1 cellular context compared by ENCODE assay signal in the genomic region with DNA sequence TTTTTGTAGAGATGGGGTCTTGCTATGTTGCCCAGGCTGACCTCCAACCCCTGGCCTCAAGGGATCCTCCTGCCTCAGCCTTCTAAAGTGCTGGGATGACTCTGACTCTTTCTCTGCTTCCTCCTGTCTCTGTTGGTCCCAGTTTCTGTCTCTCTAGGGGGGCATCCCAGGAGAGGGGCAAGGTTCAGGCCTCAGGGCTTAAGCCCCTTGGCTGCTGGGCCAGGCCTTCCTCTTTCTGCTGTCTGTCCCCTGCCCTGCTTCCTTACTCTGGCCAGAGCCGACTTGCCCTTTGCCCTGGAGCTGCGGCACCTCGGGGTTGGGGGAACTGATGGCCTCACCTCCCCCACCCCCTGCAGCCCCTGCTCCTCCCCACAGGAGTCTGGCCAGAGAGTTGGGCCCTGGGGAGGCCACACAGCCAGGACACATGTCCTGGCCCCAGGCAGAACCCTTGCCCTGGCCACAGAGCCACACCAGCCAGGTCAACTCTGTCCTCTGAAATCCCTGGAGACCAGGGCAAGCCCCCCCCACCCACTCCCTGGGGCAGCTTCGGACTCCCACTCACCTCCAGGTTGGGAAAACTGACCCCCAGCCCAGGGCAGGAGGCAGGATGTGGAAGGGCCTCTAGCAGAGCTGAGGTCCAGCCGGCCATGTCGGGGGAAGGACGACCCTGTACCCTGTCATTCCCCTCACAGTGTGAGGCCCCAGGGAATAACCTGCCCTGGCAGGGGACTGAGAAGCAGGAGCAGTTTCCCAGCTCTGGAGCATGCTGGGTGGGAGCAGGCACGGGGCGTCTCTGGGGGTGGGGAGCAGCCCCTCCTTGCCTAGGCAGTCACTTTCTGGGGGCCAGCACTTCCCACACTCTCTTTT.
A peak's percentile ranks its signal among the peaks of the same experiment; 100 is the strongest.
TF ChIP-seq lines count a peak whose summit lies in the region.

No MANE protein-coding gene starts in this region.

TF ChIP-seq in HepG2, 621 proteins besides CTCF, POLR2A, EP300 and RAD21 (continued from another document and continues in another):
- TF ChIP-seq SMARCC2 (IDR thresholded peaks at IDR 0.05) (no peak), FOXK1 (CRISPR knock-in tag; IDR thresholded peaks at IDR 0.05; ENCODE audit: borderline replicate concordance, low read depth) (peak; percentile 36; the same call in 1 of the 2 replicates), MIER2 (CRISPR knock-in tag; IDR thresholded peaks at IDR 0.05) (0 out of 2 replicates have a peak, but pooled peaks have one; percentile 30), ZNF557 (CRISPR knock-in tag; IDR thresholded peaks at IDR 0.05) (no peak), ARID2 (CRISPR knock-in tag; IDR thresholded peaks at IDR 0.05; ENCODE audit: borderline replicate concordance) (no peak), HOXA9 (CRISPR knock-in tag; IDR thresholded peaks at IDR 0.05; ENCODE audit: borderline replicate concordance) (no peak), ZBTB21 (CRISPR knock-in tag; IDR thresholded peaks at IDR 0.05) (no peak), ISL2 (CRISPR knock-in tag; IDR thresholded peaks at IDR 0.05) (0 out of 2 replicates have a peak, but pooled peaks have one; percentile 30), SMARCE1 (IDR thresholded peaks at IDR 0.05; ENCODE audit: borderline replicate concordance) (no peak), ZNF629 (CRISPR knock-in tag; conservative IDR thresholded peaks at IDR 0.05) (no peak), RNF2 (conservative IDR thresholded peaks at IDR 0.05; ENCODE audit: low read depth) (no peak), NBN (conservative IDR thresholded peaks at IDR 0.05) (no peak), ZNF274 (CRISPR knock-in tag; IDR thresholded peaks at IDR 0.05) (no peak), SOX5 (CRISPR knock-in tag; IDR thresholded peaks at IDR 0.05; ENCODE audit: borderline replicate concordance) (peak; percentile 44; the same call in 1 of the 2 replicates), NR2C2 (CRISPR knock-in tag; IDR thresholded peaks at IDR 0.05; ENCODE audit: borderline replicate concordance) (peak; percentile 83), CCDC6 (CRISPR knock-in tag; IDR thresholded peaks at IDR 0.05) (no peak), ZNF3 (CRISPR knock-in tag; IDR thresholded peaks at IDR 0.05) (no peak), ZNF383 (CRISPR knock-in tag; IDR thresholded peaks at IDR 0.05; ENCODE audit: borderline replicate concordance) (no peak), RARA (CRISPR knock-in tag; IDR thresholded peaks at IDR 0.05) (peak; percentile 64), NPAS2 (CRISPR knock-in tag; IDR thresholded peaks at IDR 0.05; ENCODE audit: borderline replicate concordance) (no peak), XRCC5 (optimal IDR thresholded peaks at IDR 0.05; ENCODE audit: low read length) (no peak), ZNF34 (CRISPR knock-in tag; IDR thresholded peaks at IDR 0.05; ENCODE audit: borderline replicate concordance) (no peak), HHEX (CRISPR knock-in tag; IDR thresholded peaks at IDR 0.05) (no peak), RFX5 (IDR thresholded peaks at IDR 0.05; ENCODE audit: low read depth, low read length) (no peak), SIN3B (IDR thresholded peaks at IDR 0.05; ENCODE audit: low read length) (no peak), ELF4 (CRISPR knock-in tag; IDR thresholded peaks at IDR 0.05; ENCODE audit: borderline replicate concordance) (no peak), CREM (IDR thresholded peaks at IDR 0.05) (peak; percentile 51; the same call in 1 of the 2 replicates), CREM (CRISPR knock-in tag; IDR thresholded peaks at IDR 0.05) (no peak), ZNF766 (CRISPR knock-in tag; IDR thresholded peaks at IDR 0.05; ENCODE audit: borderline replicate concordance) (no peak), IRF2 (CRISPR knock-in tag; IDR thresholded peaks at IDR 0.05) (no peak), ZNF331 (CRISPR knock-in tag; IDR thresholded peaks at IDR 0.05) (peak; percentile 69), MYC (CRISPR knock-in tag; IDR thresholded peaks at IDR 0.05; ENCODE audit: borderline replicate concordance) (peak; percentile 82; the same call in 1 of the 2 replicates), BRCA1 (CRISPR knock-in tag; IDR thresholded peaks at IDR 0.05) (no peak), YEATS2 (CRISPR knock-in tag; IDR thresholded peaks at IDR 0.05; ENCODE audit: borderline replicate concordance) (no peak), CEBPB (IDR thresholded peaks at IDR 0.05; ENCODE audit: borderline replicate concordance, low read depth, low read length) (no peak), GATA4 (IDR thresholded peaks at IDR 0.05; ENCODE audit: borderline replicate concordance, low read depth) (no peak), PAWR (CRISPR knock-in tag; IDR thresholded peaks at IDR 0.05; ENCODE audit: borderline replicate concordance) (no peak), ZSCAN12 (CRISPR knock-in tag; IDR thresholded peaks at IDR 0.05) (no peak), ZFAT (CRISPR knock-in tag; conservative IDR thresholded peaks at IDR 0.05) (no peak)
- TF ChIP-seq, protein P1, sequence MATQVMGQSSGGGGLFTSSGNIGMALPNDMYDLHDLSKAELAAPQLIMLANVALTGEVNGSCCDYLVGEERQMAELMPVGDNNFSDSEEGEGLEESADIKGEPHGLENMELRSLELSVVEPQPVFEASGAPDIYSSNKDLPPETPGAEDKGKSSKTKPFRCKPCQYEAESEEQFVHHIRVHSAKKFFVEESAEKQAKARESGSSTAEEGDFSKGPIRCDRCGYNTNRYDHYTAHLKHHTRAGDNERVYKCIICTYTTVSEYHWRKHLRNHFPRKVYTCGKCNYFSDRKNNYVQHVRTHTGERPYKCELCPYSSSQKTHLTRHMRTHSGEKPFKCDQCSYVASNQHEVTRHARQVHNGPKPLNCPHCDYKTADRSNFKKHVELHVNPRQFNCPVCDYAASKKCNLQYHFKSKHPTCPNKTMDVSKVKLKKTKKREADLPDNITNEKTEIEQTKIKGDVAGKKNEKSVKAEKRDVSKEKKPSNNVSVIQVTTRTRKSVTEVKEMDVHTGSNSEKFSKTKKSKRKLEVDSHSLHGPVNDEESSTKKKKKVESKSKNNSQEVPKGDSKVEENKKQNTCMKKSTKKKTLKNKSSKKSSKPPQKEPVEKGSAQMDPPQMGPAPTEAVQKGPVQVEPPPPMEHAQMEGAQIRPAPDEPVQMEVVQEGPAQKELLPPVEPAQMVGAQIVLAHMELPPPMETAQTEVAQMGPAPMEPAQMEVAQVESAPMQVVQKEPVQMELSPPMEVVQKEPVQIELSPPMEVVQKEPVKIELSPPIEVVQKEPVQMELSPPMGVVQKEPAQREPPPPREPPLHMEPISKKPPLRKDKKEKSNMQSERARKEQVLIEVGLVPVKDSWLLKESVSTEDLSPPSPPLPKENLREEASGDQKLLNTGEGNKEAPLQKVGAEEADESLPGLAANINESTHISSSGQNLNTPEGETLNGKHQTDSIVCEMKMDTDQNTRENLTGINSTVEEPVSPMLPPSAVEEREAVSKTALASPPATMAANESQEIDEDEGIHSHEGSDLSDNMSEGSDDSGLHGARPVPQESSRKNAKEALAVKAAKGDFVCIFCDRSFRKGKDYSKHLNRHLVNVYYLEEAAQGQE (IDR thresholded peaks at IDR 0.05; ENCODE audit: borderline replicate concordance in 1 of 2, low read depth in 1 of 2, low read length in 2 of 2): no peak
- TF ChIP-seq, protein P2, sequence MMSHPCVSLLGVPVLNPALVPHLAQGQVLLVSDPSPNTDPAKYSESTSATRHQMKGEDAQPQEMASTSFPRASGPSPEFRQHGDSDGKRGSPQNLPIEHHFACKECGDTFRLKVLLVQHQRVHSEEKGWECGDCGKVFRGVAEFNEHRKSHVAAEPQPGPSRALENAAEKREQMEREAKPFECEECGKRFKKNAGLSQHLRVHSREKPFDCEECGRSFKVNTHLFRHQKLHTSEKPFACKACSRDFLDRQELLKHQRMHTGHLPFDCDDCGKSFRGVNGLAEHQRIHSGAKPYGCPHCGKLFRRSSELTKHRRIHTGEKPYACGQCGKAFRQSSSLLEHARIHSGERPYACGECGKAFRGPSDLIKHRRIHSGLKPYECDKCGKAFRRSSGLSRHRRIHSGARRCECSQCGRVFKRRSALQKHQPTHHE (CRISPR knock-in tag; IDR thresholded peaks at IDR 0.05; ENCODE audit: borderline replicate concordance): no peak
- TF ChIP-seq, protein P3, sequence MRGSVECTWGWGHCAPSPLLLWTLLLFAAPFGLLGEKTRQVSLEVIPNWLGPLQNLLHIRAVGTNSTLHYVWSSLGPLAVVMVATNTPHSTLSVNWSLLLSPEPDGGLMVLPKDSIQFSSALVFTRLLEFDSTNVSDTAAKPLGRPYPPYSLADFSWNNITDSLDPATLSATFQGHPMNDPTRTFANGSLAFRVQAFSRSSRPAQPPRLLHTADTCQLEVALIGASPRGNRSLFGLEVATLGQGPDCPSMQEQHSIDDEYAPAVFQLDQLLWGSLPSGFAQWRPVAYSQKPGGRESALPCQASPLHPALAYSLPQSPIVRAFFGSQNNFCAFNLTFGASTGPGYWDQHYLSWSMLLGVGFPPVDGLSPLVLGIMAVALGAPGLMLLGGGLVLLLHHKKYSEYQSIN (CRISPR knock-in tag; IDR thresholded peaks at IDR 0.05; ENCODE audit: borderline replicate concordance): no peak
- TF ChIP-seq, protein P4, sequence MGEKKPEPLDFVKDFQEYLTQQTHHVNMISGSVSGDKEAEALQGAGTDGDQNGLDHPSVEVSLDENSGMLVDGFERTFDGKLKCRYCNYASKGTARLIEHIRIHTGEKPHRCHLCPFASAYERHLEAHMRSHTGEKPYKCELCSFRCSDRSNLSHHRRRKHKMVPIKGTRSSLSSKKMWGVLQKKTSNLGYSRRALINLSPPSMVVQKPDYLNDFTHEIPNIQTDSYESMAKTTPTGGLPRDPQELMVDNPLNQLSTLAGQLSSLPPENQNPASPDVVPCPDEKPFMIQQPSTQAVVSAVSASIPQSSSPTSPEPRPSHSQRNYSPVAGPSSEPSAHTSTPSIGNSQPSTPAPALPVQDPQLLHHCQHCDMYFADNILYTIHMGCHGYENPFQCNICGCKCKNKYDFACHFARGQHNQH (CRISPR knock-in tag; IDR thresholded peaks at IDR 0.05): no peak; the same call in 1 of the 2 replicates
- TF ChIP-seq, protein P5, sequence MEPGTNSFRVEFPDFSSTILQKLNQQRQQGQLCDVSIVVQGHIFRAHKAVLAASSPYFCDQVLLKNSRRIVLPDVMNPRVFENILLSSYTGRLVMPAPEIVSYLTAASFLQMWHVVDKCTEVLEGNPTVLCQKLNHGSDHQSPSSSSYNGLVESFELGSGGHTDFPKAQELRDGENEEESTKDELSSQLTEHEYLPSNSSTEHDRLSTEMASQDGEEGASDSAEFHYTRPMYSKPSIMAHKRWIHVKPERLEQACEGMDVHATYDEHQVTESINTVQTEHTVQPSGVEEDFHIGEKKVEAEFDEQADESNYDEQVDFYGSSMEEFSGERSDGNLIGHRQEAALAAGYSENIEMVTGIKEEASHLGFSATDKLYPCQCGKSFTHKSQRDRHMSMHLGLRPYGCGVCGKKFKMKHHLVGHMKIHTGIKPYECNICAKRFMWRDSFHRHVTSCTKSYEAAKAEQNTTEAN (CRISPR knock-in tag; conservative IDR thresholded peaks at IDR 0.05): no peak
- TF ChIP-seq, protein P6, sequence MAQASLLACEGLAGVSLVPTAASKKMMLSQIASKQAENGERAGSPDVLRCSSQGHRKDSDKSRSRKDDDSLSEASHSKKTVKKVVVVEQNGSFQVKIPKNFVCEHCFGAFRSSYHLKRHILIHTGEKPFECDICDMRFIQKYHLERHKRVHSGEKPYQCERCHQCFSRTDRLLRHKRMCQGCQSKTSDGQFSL (CRISPR knock-in tag; IDR thresholded peaks at IDR 0.05): peak; percentile 92
- TF ChIP-seq, protein P7, sequence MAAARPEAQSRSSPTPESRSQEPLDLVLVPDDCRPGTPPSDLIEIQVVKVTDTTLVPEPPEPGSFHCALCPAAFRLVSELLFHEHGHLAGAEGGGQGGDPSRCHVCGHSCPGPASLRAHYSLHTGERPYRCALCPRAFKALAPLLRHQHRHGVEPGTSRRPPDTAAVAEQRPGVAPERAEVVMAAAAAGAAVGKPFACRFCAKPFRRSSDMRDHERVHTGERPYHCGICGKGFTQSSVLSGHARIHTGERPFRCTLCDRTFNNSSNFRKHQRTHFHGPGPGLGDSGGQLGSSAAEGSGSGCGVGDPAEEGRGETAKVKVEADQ (CRISPR knock-in tag; IDR thresholded peaks at IDR 0.05; ENCODE audit: borderline replicate concordance): no peak
- TF ChIP-seq, protein P8, sequence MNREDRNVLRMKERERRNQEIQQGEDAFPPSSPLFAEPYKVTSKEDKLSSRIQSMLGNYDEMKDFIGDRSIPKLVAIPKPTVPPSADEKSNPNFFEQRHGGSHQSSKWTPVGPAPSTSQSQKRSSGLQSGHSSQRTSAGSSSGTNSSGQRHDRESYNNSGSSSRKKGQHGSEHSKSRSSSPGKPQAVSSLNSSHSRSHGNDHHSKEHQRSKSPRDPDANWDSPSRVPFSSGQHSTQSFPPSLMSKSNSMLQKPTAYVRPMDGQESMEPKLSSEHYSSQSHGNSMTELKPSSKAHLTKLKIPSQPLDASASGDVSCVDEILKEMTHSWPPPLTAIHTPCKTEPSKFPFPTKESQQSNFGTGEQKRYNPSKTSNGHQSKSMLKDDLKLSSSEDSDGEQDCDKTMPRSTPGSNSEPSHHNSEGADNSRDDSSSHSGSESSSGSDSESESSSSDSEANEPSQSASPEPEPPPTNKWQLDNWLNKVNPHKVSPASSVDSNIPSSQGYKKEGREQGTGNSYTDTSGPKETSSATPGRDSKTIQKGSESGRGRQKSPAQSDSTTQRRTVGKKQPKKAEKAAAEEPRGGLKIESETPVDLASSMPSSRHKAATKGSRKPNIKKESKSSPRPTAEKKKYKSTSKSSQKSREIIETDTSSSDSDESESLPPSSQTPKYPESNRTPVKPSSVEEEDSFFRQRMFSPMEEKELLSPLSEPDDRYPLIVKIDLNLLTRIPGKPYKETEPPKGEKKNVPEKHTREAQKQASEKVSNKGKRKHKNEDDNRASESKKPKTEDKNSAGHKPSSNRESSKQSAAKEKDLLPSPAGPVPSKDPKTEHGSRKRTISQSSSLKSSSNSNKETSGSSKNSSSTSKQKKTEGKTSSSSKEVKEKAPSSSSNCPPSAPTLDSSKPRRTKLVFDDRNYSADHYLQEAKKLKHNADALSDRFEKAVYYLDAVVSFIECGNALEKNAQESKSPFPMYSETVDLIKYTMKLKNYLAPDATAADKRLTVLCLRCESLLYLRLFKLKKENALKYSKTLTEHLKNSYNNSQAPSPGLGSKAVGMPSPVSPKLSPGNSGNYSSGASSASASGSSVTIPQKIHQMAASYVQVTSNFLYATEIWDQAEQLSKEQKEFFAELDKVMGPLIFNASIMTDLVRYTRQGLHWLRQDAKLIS (CRISPR knock-in tag; IDR thresholded peaks at IDR 0.05): 0 out of 2 replicates have a peak, but pooled peaks have one; percentile 54
- TF ChIP-seq, protein P9, sequence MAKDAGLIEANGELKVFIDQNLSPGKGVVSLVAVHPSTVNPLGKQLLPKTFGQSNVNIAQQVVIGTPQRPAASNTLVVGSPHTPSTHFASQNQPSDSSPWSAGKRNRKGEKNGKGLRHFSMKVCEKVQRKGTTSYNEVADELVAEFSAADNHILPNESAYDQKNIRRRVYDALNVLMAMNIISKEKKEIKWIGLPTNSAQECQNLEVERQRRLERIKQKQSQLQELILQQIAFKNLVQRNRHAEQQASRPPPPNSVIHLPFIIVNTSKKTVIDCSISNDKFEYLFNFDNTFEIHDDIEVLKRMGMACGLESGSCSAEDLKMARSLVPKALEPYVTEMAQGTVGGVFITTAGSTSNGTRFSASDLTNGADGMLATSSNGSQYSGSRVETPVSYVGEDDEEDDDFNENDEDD (CRISPR knock-in tag; IDR thresholded peaks at IDR 0.05; ENCODE audit: borderline replicate concordance): peak; percentile 62; the same call in 1 of the 2 replicates
